ENCODE assay signal across 15 cellular contexts in genomic region chr6:89976141-89977020, GRCh38.
A peak's percentile ranks its signal among the peaks of the same experiment; 100 is the strongest.
DNase-seq lines count a peak whose midpoint lies in the region; ATAC-seq and TF ChIP-seq lines count a peak whose summit lies in the region.
"Had no signal": no experiment of that assay in that cellular context is flagged by ENCODE, and none has a peak within 500 bp of the region (broad histone marks: within the 10 kb centered on the region; RNA-seq: fewer than 3 reads in every experiment).

No MANE protein-coding gene starts in this region.

- no peaks in the 10 kb centered on the region for H3K27me3 Mint-ChIP-seq in CD8-positive, alpha-beta T cell (ENCODE audit: low read depth)
- H3K27me3 Mint-ChIP-seq in activated naive CD8-positive, alpha-beta T cell treated with anti-CD3 and anti-CD28 coated beads, Interleukin-2, amount 50 U/mL, for 24 hours: no peaks in the 10 kb centered on the region
- no peaks in the 10 kb centered on the region for H3K27me3 Mint-ChIP-seq in activated T-helper 2 cell treated with anti-CD3 and anti-CD28 coated beads, Interferon-gamma antibody, Interleukin-2, Interleukin-4, amounts not matched to agents 10 μg/mL and 5 μg/mL and 100 μg/mL, durations not matched to agents 14 hours and 24 hours and 36 hours (ENCODE audit: low read depth)
- H3K27me3 Mint-ChIP-seq: stimulated activated memory B cell treated with anti-CD40 and anti-IgM and Interleukin-4, amounts not matched to agents 10 μg/mL and 1 μg/mL and 100 μg/mL, for 72 hours had no signal

- H3K9ac ChIP-seq in neural cell (ENCODE audit: low read length): peak overlapping the region; percentile 61
- H3K9ac ChIP-seq: BLaER1 treated with 17β-estradiol and CSF1 and Interleukin-3, amounts not matched to agents 10 nM and 100 nM had no signal

- ATAC-seq in CD8-positive, alpha-beta T cell: no peak
- peak; percentile 31 for ATAC-seq in activated naive CD8-positive, alpha-beta T cell treated with anti-CD3 and anti-CD28 coated beads, Interleukin-2, amount 50 U/mL, for 24 hours
- ATAC-seq: PC-3; right cardiac atrium; stimulated activated memory B cell treated with anti-CD40 and anti-IgM and Interleukin-4, amounts not matched to agents 10 μg/mL and 1 μg/mL and 100 μg/mL, for 72 hours had no signal

- peaks cover 38% of the 10 kb centered on the region for H3K4me1 ChIP-seq in CD8-positive, alpha-beta T cell (ENCODE audit: insufficient read depth, low read length)
- peaks cover 0 to 3% of the 10 kb centered on the region in 2 donors for H3K4me1 ChIP-seq in breast epithelium

- H3K9me2 ChIP-seq in neural cell (ENCODE audit: insufficient read depth, low read length): no peaks in the 10 kb centered on the region

- peaks cover 24% of the 10 kb centered on the region for H3F3A ChIP-seq in neural cell (ENCODE audit: insufficient read depth, low read length, poor library complexity, severe bottlenecking)

- H3K79me2 ChIP-seq in neural cell (replicated peaks; ENCODE audit: insufficient read depth, low read length): peaks cover 7% of the 10 kb centered on the region

- intact Hi-C loops in CD8-positive, alpha-beta T cell (cut with DNase I, micrococcal nuclease): loop anchor here in 1 of 2 experiments (5.0 kb wide), 1 partner anchor 46 kb away; no protein-coding TSS in a partner anchor
- intact Hi-C loops in posterior cingulate gyrus (cut with DNase I): no loop called here
- intact Hi-C loops in activated T-helper 2 cell treated with anti-CD3 and anti-CD28 coated beads, Interferon-gamma antibody, Interleukin-2, Interleukin-4, amounts not matched to agents 10 μg/mL and 5 μg/mL and 100 μg/mL, durations not matched to agents 14 hours and 24 hours and 36 hours (cut with micrococcal nuclease): no loop called here
- intact Hi-C loops in breast epithelium (cut with DNase I; ENCODE audit: low total_unique reads): no loop called here

- TF ChIP-seq POLR2A in breast epithelium (IDR thresholded peaks at IDR 0.05): no peak

- H3K4me1 Mint-ChIP-seq in CD8-positive, alpha-beta T cell (ENCODE audit: low read depth): peaks cover 36% of the 10 kb centered on the region
- H3K4me1 Mint-ChIP-seq in activated naive CD8-positive, alpha-beta T cell treated with anti-CD3 and anti-CD28 coated beads, Interleukin-2, amount 50 U/mL, for 24 hours: peaks cover 30% of the 10 kb centered on the region
- peaks cover 13% of the 10 kb centered on the region for H3K4me1 Mint-ChIP-seq in activated T-helper 2 cell treated with anti-CD3 and anti-CD28 coated beads, Interferon-gamma antibody, Interleukin-2, Interleukin-4, amounts not matched to agents 10 μg/mL and 5 μg/mL and 100 μg/mL, durations not matched to agents 14 hours and 24 hours and 36 hours (ENCODE audit: low read depth)

- H3K27ac ChIP-seq in CD8-positive, alpha-beta T cell (ENCODE audit: low read depth, low read length): no peak overlapping the region
- H3K27ac ChIP-seq in neural cell (ENCODE audit: low read length) (peak overlapping the region; percentile 93), breast epithelium (no peak overlapping the region)
- H3K27ac ChIP-seq: BLaER1 treated with 17β-estradiol and CSF1 and Interleukin-3, amounts not matched to agents 10 nM and 100 nM had no signal

- H3K36me3 Mint-ChIP-seq in CD8-positive, alpha-beta T cell: peaks cover 47% of the 10 kb centered on the region
- H3K36me3 Mint-ChIP-seq in activated naive CD8-positive, alpha-beta T cell treated with anti-CD3 and anti-CD28 coated beads, Interleukin-2, amount 50 U/mL, for 24 hours (ENCODE audit: low read depth): peaks cover 45% of the 10 kb centered on the region
- H3K36me3 Mint-ChIP-seq in activated T-helper 2 cell treated with anti-CD3 and anti-CD28 coated beads, Interferon-gamma antibody, Interleukin-2, Interleukin-4, amounts not matched to agents 10 μg/mL and 5 μg/mL and 100 μg/mL, durations not matched to agents 14 hours and 24 hours and 36 hours (ENCODE audit: low read depth): peaks cover 43% of the 10 kb centered on the region

- TF ChIP-seq RAD21 in neural cell (conservative IDR thresholded peaks at IDR 0.05): peak; percentile 25

- H3K4me2 ChIP-seq in neural cell (ENCODE audit: low read length): peak overlapping the region; percentile 70
- H3K4me2 ChIP-seq: BLaER1 treated with 17β-estradiol and CSF1 and Interleukin-3, amounts not matched to agents 10 nM and 100 nM had no signal

- H3K4me3 Mint-ChIP-seq in CD8-positive, alpha-beta T cell: no peak overlapping the region
- H3K4me3 Mint-ChIP-seq in activated naive CD8-positive, alpha-beta T cell treated with anti-CD3 and anti-CD28 coated beads, Interleukin-2, amount 50 U/mL, for 24 hours: no peak overlapping the region
- H3K4me3 Mint-ChIP-seq in activated T-helper 2 cell treated with anti-CD3 and anti-CD28 coated beads, Interferon-gamma antibody, Interleukin-2, Interleukin-4, amounts not matched to agents 10 μg/mL and 5 μg/mL and 100 μg/mL, durations not matched to agents 14 hours and 24 hours and 36 hours (ENCODE audit: low read depth): no peak overlapping the region
- H3K4me3 Mint-ChIP-seq: stimulated activated memory B cell treated with anti-CD40 and anti-IgM and Interleukin-4, amounts not matched to agents 10 μg/mL and 1 μg/mL and 100 μg/mL, for 72 hours had no signal

- peak overlapping the region; percentile 67 for H3K27ac Mint-ChIP-seq in CD8-positive, alpha-beta T cell
- peak overlapping the region; percentile 78 for H3K27ac Mint-ChIP-seq in activated naive CD8-positive, alpha-beta T cell treated with anti-CD3 and anti-CD28 coated beads, Interleukin-2, amount 50 U/mL, for 24 hours
- no peak overlapping the region for H3K27ac Mint-ChIP-seq in activated T-helper 2 cell treated with anti-CD3 and anti-CD28 coated beads, Interferon-gamma antibody, Interleukin-2, Interleukin-4, amounts not matched to agents 10 μg/mL and 5 μg/mL and 100 μg/mL, durations not matched to agents 14 hours and 24 hours and 36 hours
- H3K27ac Mint-ChIP-seq: stimulated activated memory B cell treated with anti-CD40 and anti-IgM and Interleukin-4, amounts not matched to agents 10 μg/mL and 1 μg/mL and 100 μg/mL, for 72 hours had no signal

- no peaks in the 10 kb centered on the region for H3K27me3 ChIP-seq in CD8-positive, alpha-beta T cell (ENCODE audit: insufficient read depth, low read length)
- H3K27me3 ChIP-seq in neural cell (ENCODE audit: insufficient read depth, low read depth, low read length): no peaks in the 10 kb centered on the region
- no peaks in the 10 kb centered on the region for H3K27me3 ChIP-seq in breast epithelium
- H3K27me3 ChIP-seq: BLaER1 treated with 17β-estradiol and CSF1 and Interleukin-3, amounts not matched to agents 10 nM and 100 nM had no signal

- TF ChIP-seq CTCF in CD8-positive, alpha-beta T cell (IDR thresholded peaks at IDR 0.05): no peak
- TF ChIP-seq CTCF in neural cell (IDR thresholded peaks at IDR 0.05; ENCODE audit: poor library complexity, severe bottlenecking) (no peak), breast epithelium (IDR thresholded peaks at IDR 0.05) (no peak)

- H3K9me3 ChIP-seq in CD8-positive, alpha-beta T cell (ENCODE audit: low read length): no peaks in the 10 kb centered on the region
- no peaks in the 10 kb centered on the region for H3K9me3 ChIP-seq in neural cell (ENCODE audit: low read length)
- no peaks in the 10 kb centered on the region for H3K9me3 ChIP-seq in breast epithelium
- H3K9me3 ChIP-seq: BLaER1 treated with 17β-estradiol and CSF1 and Interleukin-3, amounts not matched to agents 10 nM and 100 nM had no signal

- POLR2A ChIA-PET in CD8-positive, alpha-beta T cell (lab: Charles Lee): interaction anchor here (0.5 kb wide), 1 partner anchor 487 kb away, joined by 3 read pairs; no protein-coding TSS in a partner anchor

- H4K20me1 ChIP-seq in neural cell (ENCODE audit: insufficient read depth): no peaks in the 10 kb centered on the region

- H3K9me3 Mint-ChIP-seq in CD8-positive, alpha-beta T cell: no peaks in the 10 kb centered on the region
- H3K9me3 Mint-ChIP-seq in activated naive CD8-positive, alpha-beta T cell treated with anti-CD3 and anti-CD28 coated beads, Interleukin-2, amount 50 U/mL, for 24 hours: no peaks in the 10 kb centered on the region
- H3K9me3 Mint-ChIP-seq in activated T-helper 2 cell treated with anti-CD3 and anti-CD28 coated beads, Interferon-gamma antibody, Interleukin-2, Interleukin-4, amounts not matched to agents 10 μg/mL and 5 μg/mL and 100 μg/mL, durations not matched to agents 14 hours and 24 hours and 36 hours: no peaks in the 10 kb centered on the region
- H3K9me3 Mint-ChIP-seq: stimulated activated memory B cell treated with anti-CD40 and anti-IgM and Interleukin-4, amounts not matched to agents 10 μg/mL and 1 μg/mL and 100 μg/mL, for 72 hours had no signal

- peaks cover 12% of the 10 kb centered on the region for H3K36me3 ChIP-seq in CD8-positive, alpha-beta T cell (ENCODE audit: insufficient read depth, low read length)
- H3K36me3 ChIP-seq in neural cell (ENCODE audit: insufficient read depth, low read length): no peaks in the 10 kb centered on the region
- H3K36me3 ChIP-seq in breast epithelium: no peaks in the 10 kb centered on the region

- CTCF ChIA-PET in CD8-positive, alpha-beta T cell (lab: Charles Lee): interaction anchor here (1.0 to 2.6 kb wide), 8 partner anchors 9 to 503 kb away, joined by 3 to 8 read pairs (median 3); no protein-coding TSS in a partner anchor

- H2AFZ ChIP-seq in neural cell (ENCODE audit: low read depth, low read length): no peak overlapping the region

- no peak overlapping the region for H3K4me3 ChIP-seq in CD8-positive, alpha-beta T cell (ENCODE audit: low read depth, low read length)
- H3K4me3 ChIP-seq in neural cell (ENCODE audit: low read length): peak overlapping the region; percentile 56
- H3K4me3 ChIP-seq in breast epithelium: no peak overlapping the region
- H3K4me3 ChIP-seq: BLaER1 treated with 17β-estradiol and CSF1 and Interleukin-3, amounts not matched to agents 10 nM and 100 nM had no signal

- no peak for TF ChIP-seq EP300 in neural cell (conservative IDR thresholded peaks at IDR 0.05; ENCODE audit: poor library complexity, severe bottlenecking)

- no peak for DNase-seq in CD8-positive, alpha-beta T cell
- DNase-seq in NCI-H187 treated with DMSO at 0.1 percent for 48 hours (lab: John Stamatoyannopoulos, UW): peak; percentile 81
- DNase-seq in activated naive CD8-positive, alpha-beta T cell treated with anti-CD3 and anti-CD28 coated beads, Interleukin-2, amount 50 U/mL, for 24 hours: no peak
- no peak for DNase-seq in SHP77 (lab: John Stamatoyannopoulos, UW)
- no peak for DNase-seq in posterior cingulate gyrus
- no peak for DNase-seq in activated T-helper 2 cell treated with anti-CD3 and anti-CD28 coated beads, Interferon-gamma antibody, Interleukin-2, Interleukin-4, amounts not matched to agents 10 μg/mL and 5 μg/mL and 100 μg/mL, durations not matched to agents 14 hours and 24 hours and 36 hours (ENCODE audit: low spot score)
- no peak for DNase-seq in breast epithelium (ENCODE audit: low spot score in 2 of 2)
- DNase-seq: KBM-7; NCI-H2029 treated with DMSO at 0.1 percent for 48 hours; PC-3; right cardiac atrium; stimulated activated CD4-positive, alpha-beta T cell treated with anti-CD3 and anti-CD28 coated beads, Interleukin-4, amount 100 ng/mL, for 24 hours had no signal
